ENCODE assay signal across 11 cellular contexts in genomic region chr6:30074331-30075093, GRCh38. TPM values are rescaled to one million over a fixed set of nuclear protein-coding genes. Genes with fewer than 3 reads are reported as not detected.
A peak's percentile ranks its signal among the peaks of the same experiment; 100 is the strongest.
DNase-seq lines count a peak whose midpoint lies in the region; ATAC-seq lines count a peak whose summit lies in the region.
"Had no signal": no experiment of that assay in that cellular context is flagged by ENCODE, and none has a peak within 500 bp of the region (broad histone marks: within the 10 kb centered on the region; RNA-seq: fewer than 3 reads in every experiment).

No MANE protein-coding gene starts in this region.

- H3K4me3 Mint-ChIP-seq in T-helper 17 cell, result peak overlapping the region; percentile 93

- H3K9ac ChIP-seq in rectal smooth muscle tissue (ENCODE audit: low read length), result no peak overlapping the region

- WGBS in right cardiac atrium, result 5% methylated on average over 37 of the region's 37 CpGs

- H3K9me3 ChIP-seq in T-helper 17 cell (ENCODE audit: control insufficient read depth, low read length, poor library complexity, severe bottlenecking) (no peaks in the 10 kb centered on the region), right cardiac atrium (ENCODE audit: control insufficient read depth, low read length) (no peaks in the 10 kb centered on the region)

- peak overlapping the region; percentile 1 for H3K4me3 ChIP-seq in right cardiac atrium (ENCODE audit: low read length)
- peak overlapping the region; percentile 46 for H3K4me3 ChIP-seq in rectal smooth muscle tissue (ENCODE audit: low read length)

- no peaks in the 10 kb centered on the region for H3K4me1 ChIP-seq in right cardiac atrium (ENCODE audit: control insufficient read depth, insufficient read depth, low read length)
- peaks cover 2% of the 10 kb centered on the region for H3K4me1 ChIP-seq in rectal smooth muscle tissue (ENCODE audit: control insufficient read depth, insufficient read depth, low read length)

- H3K27me3 Mint-ChIP-seq in T-helper 17 cell, result peaks cover 60% of the 10 kb centered on the region

- peak overlapping the region; percentile 59 for H3K27ac Mint-ChIP-seq in T-helper 17 cell

- H3K36me3 Mint-ChIP-seq in T-helper 17 cell (ENCODE audit: low read depth), result peaks cover 25% of the 10 kb centered on the region

- peak; percentile 2 for DNase-seq in NCI-H1105 treated with DMSO at 0.1 percent for 48 hours (lab: John Stamatoyannopoulos, UW)
- no peak for DNase-seq in NCI-H1105 (lab: John Stamatoyannopoulos, UW)
- no peak for DNase-seq in T-helper 17 cell
- DNase-seq in right cardiac atrium, result peak in 2 of 3 donors; percentile 41 to 50
- DNase-seq in SHP77 treated with DMSO at 0.1 percent for 48 hours (lab: John Stamatoyannopoulos, UW), result no peak
- DNase-seq: 8988T; activated CD8-positive, alpha-beta memory T cell treated with anti-CD3 and anti-CD28 coated beads, Interleukin-2, amount 50 U/mL, for 4 hours; head of caudate nucleus had no signal

- H3K27me3 ChIP-seq in right cardiac atrium (ENCODE audit: control insufficient read depth, insufficient read depth) (no peaks in the 10 kb centered on the region), rectal smooth muscle tissue (ENCODE audit: control insufficient read depth, insufficient read depth, low read length) (peaks cover 23% of the 10 kb centered on the region)

- intact Hi-C loops in right cardiac atrium (cut with DNase I), result no loop called here

- peaks cover 62% of the 10 kb centered on the region for H3K4me1 Mint-ChIP-seq in T-helper 17 cell

- ATAC-seq in T-helper 17 cell (no peak), right cardiac atrium (peak in 1 of 2 donors; percentile 14), GM21825 (IDR thresholded peaks at IDR 0.05; ENCODE audit: unreplicated experiment) (no peak), GM21737 (IDR thresholded peaks at IDR 0.05; ENCODE audit: unreplicated experiment) (no peak)

- H3K36me3 ChIP-seq in rectal smooth muscle tissue (ENCODE audit: control insufficient read depth, insufficient read depth, low read length), result peaks cover 6% of the 10 kb centered on the region

- H3K27ac ChIP-seq in right cardiac atrium (ENCODE audit: low read length), result no peak overlapping the region
- H3K27ac ChIP-seq in rectal smooth muscle tissue (ENCODE audit: low read depth, low read length), result no peak overlapping the region

RNA-seq across cellular contexts. Expression of gene RNF39, which starts 1.1 kb away (rescaled TPM):
- total RNA-seq in T-helper 17 cell (not detected), right cardiac atrium (not detected)
- polyA plus RNA-seq in right cardiac atrium, result not detected

RNA-seq across cellular contexts. Expression of gene PPP1R11, which starts 7.5 kb away (rescaled TPM):
- total RNA-seq in T-helper 17 cell (10 to 100 TPM; 52.1 to 52.4 TPM), right cardiac atrium (10 to 100 TPM; 50.3 to 53.7 (median 50.8) TPM)
- polyA plus RNA-seq in right cardiac atrium, result 59.3 TPM

RNA-seq across cellular contexts. Expression of gene POLR1H, which starts 13.4 kb away (rescaled TPM):
- total RNA-seq in T-helper 17 cell, result 10 to 100 TPM; 28.9 to 31.7 TPM
- 10 to 100 TPM; 15.0 to 18.9 (median 16.9) TPM for total RNA-seq in right cardiac atrium
- polyA plus RNA-seq in right cardiac atrium, result 20.3 TPM

RNA-seq across cellular contexts. Expression of gene TRIM31, which starts 38.4 kb away (rescaled TPM):
- total RNA-seq in T-helper 17 cell (not detected), right cardiac atrium (not detected)
- not detected for polyA plus RNA-seq in right cardiac atrium

Comparison
In these comparisons a context has a peak if more than half of its experiments do, and no peak if none do; other contexts are left out.
1. DNase-seq: peak in NCI-H1105 treated with DMSO at 0.1 percent for 48 hours (single experiment) and right cardiac atrium (2 of 3); none in NCI-H1105 (single experiment), T-helper 17 cell (0 of 3) and SHP77 treated with DMSO at 0.1 percent for 48 hours (single experiment).